In the genomic region with DNA sequence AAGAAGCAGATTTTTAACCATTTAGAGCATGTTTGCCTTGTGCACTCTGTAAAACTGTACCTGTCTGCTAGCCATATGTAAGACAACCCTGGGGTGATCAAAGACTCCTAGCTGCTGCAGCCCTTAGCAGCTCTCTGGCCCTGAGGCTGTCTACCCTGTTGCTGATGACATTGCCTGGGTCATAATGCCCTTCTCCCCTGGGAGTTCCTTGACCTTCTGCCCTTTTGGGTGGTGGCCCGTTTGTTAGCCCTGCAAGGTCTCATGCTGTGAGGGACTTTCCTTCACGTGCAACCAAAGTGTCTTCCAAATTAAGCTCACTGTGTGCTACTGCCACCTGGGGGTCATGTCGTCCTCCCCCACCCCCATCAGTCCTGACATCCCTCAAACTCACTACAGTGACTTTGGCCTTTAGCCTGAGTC, we compare ENCODE assay signal across 2 cellular contexts.
TF ChIP-seq lines count a peak whose summit lies in the region.

No MANE protein-coding gene starts in this region.

TF ChIP-seq in IMR-90, 13 proteins besides CTCF, POLR2A, EP300 and RAD21:
- TF ChIP-seq MAZ (IDR thresholded peaks at IDR 0.05; ENCODE audit: borderline replicate concordance, low read depth, low read length) (no peak), NFE2L2 (IDR thresholded peaks at IDR 0.05; ENCODE audit: low read depth, low read length) (no peak), FOS (IDR thresholded peaks at IDR 0.05; ENCODE audit: low read depth, low read length) (no peak), MXI1 (IDR thresholded peaks at IDR 0.05; ENCODE audit: borderline replicate concordance, low read depth, low read length) (no peak), MAFK (IDR thresholded peaks at IDR 0.05; ENCODE audit: low read depth, low read length) (no peak), BHLHE40 (IDR thresholded peaks at IDR 0.05; ENCODE audit: low read depth, low read length) (no peak), RFX5 (IDR thresholded peaks at IDR 0.05; ENCODE audit: low read depth, low read length) (no peak), SMC3 (IDR thresholded peaks at IDR 0.05; ENCODE audit: low read depth, low read length) (no peak), CHD1 (IDR thresholded peaks at IDR 0.05; ENCODE audit: low read depth, low read length) (no peak), CEBPB (IDR thresholded peaks at IDR 0.05; ENCODE audit: low read depth, low read length) (no peak), RCOR1 (IDR thresholded peaks at IDR 0.05; ENCODE audit: insufficient replicate concordance, low read length) (no peak)
- TF ChIP-seq, protein P1, sequence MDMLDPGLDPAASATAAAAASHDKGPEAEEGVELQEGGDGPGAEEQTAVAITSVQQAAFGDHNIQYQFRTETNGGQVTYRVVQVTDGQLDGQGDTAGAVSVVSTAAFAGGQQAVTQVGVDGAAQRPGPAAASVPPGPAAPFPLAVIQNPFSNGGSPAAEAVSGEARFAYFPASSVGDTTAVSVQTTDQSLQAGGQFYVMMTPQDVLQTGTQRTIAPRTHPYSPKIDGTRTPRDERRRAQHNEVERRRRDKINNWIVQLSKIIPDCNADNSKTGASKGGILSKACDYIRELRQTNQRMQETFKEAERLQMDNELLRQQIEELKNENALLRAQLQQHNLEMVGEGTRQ (IDR thresholded peaks at IDR 0.05; ENCODE audit: low read depth, low read length), result no peak
- TF ChIP-seq, protein P2, sequence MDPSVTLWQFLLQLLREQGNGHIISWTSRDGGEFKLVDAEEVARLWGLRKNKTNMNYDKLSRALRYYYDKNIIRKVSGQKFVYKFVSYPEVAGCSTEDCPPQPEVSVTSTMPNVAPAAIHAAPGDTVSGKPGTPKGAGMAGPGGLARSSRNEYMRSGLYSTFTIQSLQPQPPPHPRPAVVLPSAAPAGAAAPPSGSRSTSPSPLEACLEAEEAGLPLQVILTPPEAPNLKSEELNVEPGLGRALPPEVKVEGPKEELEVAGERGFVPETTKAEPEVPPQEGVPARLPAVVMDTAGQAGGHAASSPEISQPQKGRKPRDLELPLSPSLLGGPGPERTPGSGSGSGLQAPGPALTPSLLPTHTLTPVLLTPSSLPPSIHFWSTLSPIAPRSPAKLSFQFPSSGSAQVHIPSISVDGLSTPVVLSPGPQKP (IDR thresholded peaks at IDR 0.05; ENCODE audit: borderline replicate concordance, low read depth, low read length), result no peak

TF ChIP-seq in GM12891, 5 proteins besides CTCF, POLR2A, EP300 and RAD21:
- TF ChIP-seq TAF1 (IDR thresholded peaks at IDR 0.05; ENCODE audit: low read depth, low read length) (no peak), SPI1 (IDR thresholded peaks at IDR 0.05; ENCODE audit: low read depth, low read length) (no peak), PAX5 (IDR thresholded peaks at IDR 0.05; ENCODE audit: insufficient read depth, low read length, severe bottlenecking) (no peak), POU2F2 (IDR thresholded peaks at IDR 0.05; ENCODE audit: low read depth, low read length) (no peak), POLR2AphosphoS5 (IDR thresholded peaks at IDR 0.05; ENCODE audit: low read depth, low read length) (no peak)
TF ChIP-seq in GM12891: peak in this region for 0.
